ENCODE assay signal across 1 cellular context in genomic region chr17:1107777-1108559, GRCh38.
TF ChIP-seq lines count a peak whose summit lies in the region.

No MANE protein-coding gene starts in this region.

TF ChIP-seq in SK-N-SH, 30 proteins besides CTCF, POLR2A, EP300 and RAD21 (continued from another document):
- TF ChIP-seq REST (IDR thresholded peaks at IDR 0.05; ENCODE audit: low read depth, low read length) (no peak), TEAD4 (IDR thresholded peaks at IDR 0.05; ENCODE audit: borderline replicate concordance, insufficient read depth) (no peak), FOXJ3 (CRISPR knock-in tag; IDR thresholded peaks at IDR 0.05) (no peak), FOSL2 (IDR thresholded peaks at IDR 0.05; ENCODE audit: borderline replicate concordance, low read depth) (no peak), RCOR1 (IDR thresholded peaks at IDR 0.05; ENCODE audit: low read length) (no peak), GATA2 (CRISPR knock-in tag; IDR thresholded peaks at IDR 0.05) (no peak), NFIC (IDR thresholded peaks at IDR 0.05; ENCODE audit: borderline replicate concordance) (no peak), TCF12 (IDR thresholded peaks at IDR 0.05) (no peak), TAF1 (IDR thresholded peaks at IDR 0.05; ENCODE audit: borderline replicate concordance, low read depth, low read length) (no peak), FOXM1 (IDR thresholded peaks at IDR 0.05; ENCODE audit: low read depth) (no peak)
